ENCODE assay signal across 22 cellular contexts in genomic region chr22:27613099-27614089, GRCh38.
DNase-seq lines count a peak whose midpoint lies in the region; ATAC-seq and TF ChIP-seq lines count a peak whose summit lies in the region.
"Had no signal": no experiment of that assay in that cellular context is flagged by ENCODE, and none has a peak within 500 bp of the region (broad histone marks: within the 10 kb centered on the region; RNA-seq: fewer than 3 reads in every experiment).

No MANE protein-coding gene starts in this region.

- peak; percentile 27 for DNase-seq in NB4 (ENCODE audit: low read depth)
- no peak for DNase-seq in hepatocyte (ENCODE audit: low spot score)
- no peak for DNase-seq in gastrocnemius medialis
- no peak for DNase-seq in upper lobe of right lung
- DNase-seq in MV-4-11 (lab: John Stamatoyannopoulos, UW), result no peak
- no peak for DNase-seq in T-helper 1 cell
- DNase-seq: activated CD4-positive, alpha-beta T cell treated with anti-CD3 and anti-CD28 coated beads for 4 hours; activated naive CD8-positive, alpha-beta T cell treated with anti-CD3 and anti-CD28 coated beads, Interleukin-2, amount 10 ng/mL, durations not matched to agents 7 days and 5 days; brain microvascular endothelial cell; colonic mucosa; DMS 273 treated with DMSO at 0.1 percent for 48 hours; hypothalamus; islet precursor cell; naive B cell; NCI-H1694; NCI-H69; psoas muscle; stimulated activated CD4-positive, alpha-beta T cell treated with anti-CD3 and anti-CD28 coated beads, Interleukin-4, amount 100 ng/mL, for 24 hours had no signal

- H4K20me1 ChIP-seq in BLaER1 treated with 17β-estradiol and CSF1 and Interleukin-3, amounts not matched to agents 10 nM and 100 nM, result no peaks in the 10 kb centered on the region; a peak in 1 of 22 replicates
- no peaks in the 10 kb centered on the region for H4K20me1 ChIP-seq in hepatocyte (ENCODE audit: insufficient read depth, poor library complexity, severe bottlenecking)

- H3K9me2 ChIP-seq in hepatocyte (replicated peaks; ENCODE audit: insufficient read depth), result no peaks in the 10 kb centered on the region

- no peak overlapping the region for H2AFZ ChIP-seq in hepatocyte

- in situ Hi-C loops in gastrocnemius medialis (cut with MboI; ENCODE audit: low sequenced_read_pairs in 4 of 4), result no loop called here

- intact Hi-C loops in gastrocnemius medialis (cut with DNase I; ENCODE audit: low total_unique reads) (no loop called here), upper lobe of right lung (cut with DNase I) (no loop called here)

- TF ChIP-seq CTCF in NB4 (IDR thresholded peaks at IDR 0.05; ENCODE audit: low read depth, low read length), result no peak
- no peak for TF ChIP-seq CTCF in hepatocyte (IDR thresholded peaks at IDR 0.05; ENCODE audit: poor library complexity)
- TF ChIP-seq CTCF in gastrocnemius medialis (IDR thresholded peaks at IDR 0.05 in 4 of 5, conservative IDR thresholded peaks at IDR 0.05 in 1 of 5), result no peak
- no peak for TF ChIP-seq CTCF in upper lobe of right lung (IDR thresholded peaks at IDR 0.05)

- peak overlapping the region in 9 of 11 experiments; percentile 58 to 85 (median 71); a peak in 18 of 22 replicates for H3K4me2 ChIP-seq in BLaER1 treated with 17β-estradiol and CSF1 and Interleukin-3, amounts not matched to agents 10 nM and 100 nM
- peak overlapping the region; percentile 75 for H3K4me2 ChIP-seq in hepatocyte

- H3K79me2 ChIP-seq in hepatocyte, result no peaks in the 10 kb centered on the region

- TF ChIP-seq POLR2A in NB4 (IDR thresholded peaks at IDR 0.05; ENCODE audit: extremely low read depth, insufficient read length) (no peak), gastrocnemius medialis (IDR thresholded peaks at IDR 0.05) (no peak)

- H3K4me1 ChIP-seq in BLaER1 treated with 17β-estradiol and CSF1 and Interleukin-3, amounts not matched to agents 10 nM and 100 nM, result peaks cover 20 to 92% (median 77%) of the 10 kb centered on the region in 10 experiments
- H3K4me1 ChIP-seq in hepatocyte (ENCODE audit: insufficient read depth) (no peaks in the 10 kb centered on the region), gastrocnemius medialis (peaks cover 0 to 8% of the 10 kb centered on the region in 2 donors), upper lobe of right lung (peaks cover 5% of the 10 kb centered on the region)
- H3K4me1 ChIP-seq: colonic mucosa, psoas muscle had no signal

- H3K9ac ChIP-seq in BLaER1 treated with 17β-estradiol and CSF1 and Interleukin-3, amounts not matched to agents 10 nM and 100 nM, result peak overlapping the region in 6 of 11 experiments; percentile 21 to 65 (median 34); a peak in 8 of 22 replicates

- H3K36me3 ChIP-seq in BLaER1 treated with 17β-estradiol and CSF1 and Interleukin-3, amounts not matched to agents 10 nM and 100 nM, result no peaks in the 10 kb centered on the region
- no peaks in the 10 kb centered on the region for H3K36me3 ChIP-seq in hepatocyte (replicated peaks; ENCODE audit: insufficient read depth, low read depth)
- H3K36me3 ChIP-seq in gastrocnemius medialis, result no peaks in the 10 kb centered on the region
- no peaks in the 10 kb centered on the region for H3K36me3 ChIP-seq in upper lobe of right lung
- H3K36me3 ChIP-seq: brain microvascular endothelial cell, colonic mucosa had no signal

- 81% methylated on average over 21 of the region's 21 CpGs for WGBS in hepatocyte (ENCODE audit: low lambda C conversion rate, missing lambda C conversion rate)

- no peak overlapping the region for H3K4me3 ChIP-seq in BLaER1 treated with 17β-estradiol and CSF1 and Interleukin-3, amounts not matched to agents 10 nM and 100 nM
- no peak overlapping the region for H3K4me3 ChIP-seq in NB4 (ENCODE audit: low read depth, low read length)
- H3K4me3 ChIP-seq in hepatocyte, result no peak overlapping the region
- H3K4me3 ChIP-seq in gastrocnemius medialis, result peak overlapping the region in 3 of 4 donors; percentile 29 to 57 (median 39)
- H3K4me3 ChIP-seq in upper lobe of right lung, result no peak overlapping the region
- H3K4me3 ChIP-seq: colonic mucosa, lung had no signal

- H3K27ac ChIP-seq in BLaER1 treated with 17β-estradiol and CSF1 and Interleukin-3, amounts not matched to agents 10 nM and 100 nM, result peak overlapping the region in 8 of 11 experiments; percentile 56 to 76 (median 66); a peak in 15 of 22 replicates
- H3K27ac ChIP-seq in hepatocyte, result no peak overlapping the region
- H3K27ac ChIP-seq in gastrocnemius medialis, result no peak overlapping the region
- no peak overlapping the region for H3K27ac ChIP-seq in upper lobe of right lung
- H3K27ac ChIP-seq: brain microvascular endothelial cell, colonic mucosa, HL-60, psoas muscle had no signal

- H3K27me3 ChIP-seq in BLaER1 treated with 17β-estradiol and CSF1 and Interleukin-3, amounts not matched to agents 10 nM and 100 nM, result 0 out of 22 replicates have a peak, but pooled peaks cover 0 to 3% (median 0%) of the 10 kb centered on the region in 11 experiments
- H3K27me3 ChIP-seq in hepatocyte (peaks cover 22% of the 10 kb centered on the region), gastrocnemius medialis (no peaks in the 10 kb centered on the region), upper lobe of right lung (peaks cover 26% of the 10 kb centered on the region)

- ATAC-seq in gastrocnemius medialis (peak in 1 of 2 donors; percentile 25), GM19452 (IDR thresholded peaks at IDR 0.05; ENCODE audit: unreplicated experiment) (no peak), upper lobe of right lung (no peak)

- no peaks in the 10 kb centered on the region for H3K9me3 ChIP-seq in BLaER1 treated with 17β-estradiol and CSF1 and Interleukin-3, amounts not matched to agents 10 nM and 100 nM (replicated peaks in 1 of 11)
- no peaks in the 10 kb centered on the region for H3K9me3 ChIP-seq in hepatocyte (ENCODE audit: low read depth)
- no peaks in the 10 kb centered on the region for H3K9me3 ChIP-seq in gastrocnemius medialis
- no peaks in the 10 kb centered on the region for H3K9me3 ChIP-seq in upper lobe of right lung
- H3K9me3 ChIP-seq: colonic mucosa, psoas muscle had no signal

Comparison
In these comparisons a context has a peak if more than half of its experiments do, and no peak if none do; other contexts are left out.
1. H3K27ac ChIP-seq: peak in BLaER1 treated with 17β-estradiol and CSF1 and Interleukin-3, amounts not matched to agents 10 nM and 100 nM (8 of 11); none in hepatocyte (single experiment), gastrocnemius medialis (0 of 4) and upper lobe of right lung (single experiment).
2. H3K4me3 ChIP-seq: peak in gastrocnemius medialis (3 of 4); none in BLaER1 treated with 17β-estradiol and CSF1 and Interleukin-3, amounts not matched to agents 10 nM and 100 nM (0 of 10), NB4 (single experiment), hepatocyte (single experiment) and upper lobe of right lung (single experiment).